In the genomic region with DNA sequence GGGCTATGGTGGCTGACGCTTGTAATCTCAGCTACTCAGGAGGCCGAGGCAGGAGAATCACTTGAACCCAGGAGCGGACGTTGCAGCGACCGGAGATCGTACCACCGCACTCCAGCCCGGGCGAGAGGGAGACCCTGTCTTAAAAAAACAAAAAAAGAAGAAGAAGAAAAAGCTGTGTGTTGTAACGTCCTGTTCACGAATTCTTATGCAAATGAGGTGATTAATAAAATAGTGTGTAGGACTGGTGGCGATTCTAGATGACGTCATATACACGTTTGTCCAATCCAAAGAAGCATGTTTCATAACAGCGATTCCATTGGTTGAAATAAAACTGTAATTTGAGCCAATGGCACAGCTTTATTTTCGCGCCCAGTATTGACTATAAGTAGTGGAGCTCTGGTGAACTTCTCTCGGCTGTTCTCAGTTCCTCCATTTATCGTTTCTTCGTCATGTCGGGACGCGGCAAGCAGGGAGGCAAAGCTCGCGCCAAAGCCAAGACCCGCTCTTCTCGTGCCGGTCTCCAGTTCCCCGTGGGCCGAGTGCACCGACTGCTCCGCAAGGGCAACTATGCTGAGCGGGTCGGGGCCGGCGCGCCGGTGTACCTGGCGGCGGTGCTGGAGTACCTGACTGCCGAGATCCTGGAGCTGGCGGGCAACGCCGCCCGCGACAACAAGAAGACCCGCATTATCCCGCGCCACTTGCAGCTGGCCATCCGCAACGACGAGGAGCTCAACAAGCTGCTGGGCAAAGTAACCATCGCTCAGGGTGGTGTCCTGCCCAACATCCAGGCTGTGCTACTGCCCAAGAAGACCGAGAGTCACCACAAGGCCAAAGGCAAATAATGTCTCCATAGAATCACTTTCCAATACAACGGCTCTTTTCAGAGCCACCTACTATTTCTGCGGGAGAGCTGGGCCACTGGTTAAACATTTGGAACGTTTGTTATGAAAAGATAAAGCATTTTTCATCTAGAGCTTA, we compare ENCODE assay signal across 1 cellular context.
TF ChIP-seq lines count a peak whose summit lies in the region.

No MANE protein-coding gene starts in this region.

TF ChIP-seq in K562, 482 proteins besides CTCF, POLR2A, EP300 and RAD21 (continued from another document and continues in another):
- TF ChIP-seq HMBOX1 (IDR thresholded peaks at IDR 0.05) = no peak
- TF ChIP-seq, protein P1, sequence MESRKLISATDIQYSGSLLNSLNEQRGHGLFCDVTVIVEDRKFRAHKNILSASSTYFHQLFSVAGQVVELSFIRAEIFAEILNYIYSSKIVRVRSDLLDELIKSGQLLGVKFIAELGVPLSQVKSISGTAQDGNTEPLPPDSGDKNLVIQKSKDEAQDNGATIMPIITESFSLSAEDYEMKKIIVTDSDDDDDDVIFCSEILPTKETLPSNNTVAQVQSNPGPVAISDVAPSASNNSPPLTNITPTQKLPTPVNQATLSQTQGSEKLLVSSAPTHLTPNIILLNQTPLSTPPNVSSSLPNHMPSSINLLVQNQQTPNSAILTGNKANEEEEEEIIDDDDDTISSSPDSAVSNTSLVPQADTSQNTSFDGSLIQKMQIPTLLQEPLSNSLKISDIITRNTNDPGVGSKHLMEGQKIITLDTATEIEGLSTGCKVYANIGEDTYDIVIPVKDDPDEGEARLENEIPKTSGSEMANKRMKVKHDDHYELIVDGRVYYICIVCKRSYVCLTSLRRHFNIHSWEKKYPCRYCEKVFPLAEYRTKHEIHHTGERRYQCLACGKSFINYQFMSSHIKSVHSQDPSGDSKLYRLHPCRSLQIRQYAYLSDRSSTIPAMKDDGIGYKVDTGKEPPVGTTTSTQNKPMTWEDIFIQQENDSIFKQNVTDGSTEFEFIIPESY (CRISPR knock-in tag; IDR thresholded peaks at IDR 0.05) = peak; percentile 90
- peak; percentile 96 for TF ChIP-seq KDM5B (IDR thresholded peaks at IDR 0.05; ENCODE audit: insufficient replicate concordance, low read depth, low read length)
- TF ChIP-seq ZKSCAN1 (IDR thresholded peaks at IDR 0.05; ENCODE audit: low read depth, low read length) = 0 out of 2 replicates have a peak, but pooled peaks have one; percentile 54
- TF ChIP-seq TRIM28 (IDR thresholded peaks at IDR 0.05) = no peak
- TF ChIP-seq CHAMP1 (IDR thresholded peaks at IDR 0.05) = peak; percentile 45
- TF ChIP-seq POLR2AphosphoS5 (IDR thresholded peaks at IDR 0.05; ENCODE audit: control insufficient read depth, insufficient read depth, low read depth, low read length) = peak; percentile 90
- TF ChIP-seq, protein P2, sequence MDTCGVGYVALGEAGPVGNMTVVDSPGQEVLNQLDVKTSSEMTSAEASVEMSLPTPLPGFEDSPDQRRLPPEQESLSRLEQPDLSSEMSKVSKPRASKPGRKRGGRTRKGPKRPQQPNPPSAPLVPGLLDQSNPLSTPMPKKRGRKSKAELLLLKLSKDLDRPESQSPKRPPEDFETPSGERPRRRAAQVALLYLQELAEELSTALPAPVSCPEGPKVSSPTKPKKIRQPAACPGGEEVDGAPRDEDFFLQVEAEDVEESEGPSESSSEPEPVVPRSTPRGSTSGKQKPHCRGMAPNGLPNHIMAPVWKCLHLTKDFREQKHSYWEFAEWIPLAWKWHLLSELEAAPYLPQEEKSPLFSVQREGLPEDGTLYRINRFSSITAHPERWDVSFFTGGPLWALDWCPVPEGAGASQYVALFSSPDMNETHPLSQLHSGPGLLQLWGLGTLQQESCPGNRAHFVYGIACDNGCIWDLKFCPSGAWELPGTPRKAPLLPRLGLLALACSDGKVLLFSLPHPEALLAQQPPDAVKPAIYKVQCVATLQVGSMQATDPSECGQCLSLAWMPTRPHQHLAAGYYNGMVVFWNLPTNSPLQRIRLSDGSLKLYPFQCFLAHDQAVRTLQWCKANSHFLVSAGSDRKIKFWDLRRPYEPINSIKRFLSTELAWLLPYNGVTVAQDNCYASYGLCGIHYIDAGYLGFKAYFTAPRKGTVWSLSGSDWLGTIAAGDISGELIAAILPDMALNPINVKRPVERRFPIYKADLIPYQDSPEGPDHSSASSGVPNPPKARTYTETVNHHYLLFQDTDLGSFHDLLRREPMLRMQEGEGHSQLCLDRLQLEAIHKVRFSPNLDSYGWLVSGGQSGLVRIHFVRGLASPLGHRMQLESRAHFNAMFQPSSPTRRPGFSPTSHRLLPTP (IDR thresholded peaks at IDR 0.05; ENCODE audit: borderline replicate concordance, extremely low read depth, insufficient read length) = no peak
- no peak for TF ChIP-seq ZNF561 (CRISPR knock-in tag; conservative IDR thresholded peaks at IDR 0.05)
- TF ChIP-seq ZBED1 (IDR thresholded peaks at IDR 0.05) = peak; percentile 89
- no peak for TF ChIP-seq NONO (IDR thresholded peaks at IDR 0.05; ENCODE audit: low read depth in 2 of 2, low read length in 1 of 2)
- TF ChIP-seq, protein P3, sequence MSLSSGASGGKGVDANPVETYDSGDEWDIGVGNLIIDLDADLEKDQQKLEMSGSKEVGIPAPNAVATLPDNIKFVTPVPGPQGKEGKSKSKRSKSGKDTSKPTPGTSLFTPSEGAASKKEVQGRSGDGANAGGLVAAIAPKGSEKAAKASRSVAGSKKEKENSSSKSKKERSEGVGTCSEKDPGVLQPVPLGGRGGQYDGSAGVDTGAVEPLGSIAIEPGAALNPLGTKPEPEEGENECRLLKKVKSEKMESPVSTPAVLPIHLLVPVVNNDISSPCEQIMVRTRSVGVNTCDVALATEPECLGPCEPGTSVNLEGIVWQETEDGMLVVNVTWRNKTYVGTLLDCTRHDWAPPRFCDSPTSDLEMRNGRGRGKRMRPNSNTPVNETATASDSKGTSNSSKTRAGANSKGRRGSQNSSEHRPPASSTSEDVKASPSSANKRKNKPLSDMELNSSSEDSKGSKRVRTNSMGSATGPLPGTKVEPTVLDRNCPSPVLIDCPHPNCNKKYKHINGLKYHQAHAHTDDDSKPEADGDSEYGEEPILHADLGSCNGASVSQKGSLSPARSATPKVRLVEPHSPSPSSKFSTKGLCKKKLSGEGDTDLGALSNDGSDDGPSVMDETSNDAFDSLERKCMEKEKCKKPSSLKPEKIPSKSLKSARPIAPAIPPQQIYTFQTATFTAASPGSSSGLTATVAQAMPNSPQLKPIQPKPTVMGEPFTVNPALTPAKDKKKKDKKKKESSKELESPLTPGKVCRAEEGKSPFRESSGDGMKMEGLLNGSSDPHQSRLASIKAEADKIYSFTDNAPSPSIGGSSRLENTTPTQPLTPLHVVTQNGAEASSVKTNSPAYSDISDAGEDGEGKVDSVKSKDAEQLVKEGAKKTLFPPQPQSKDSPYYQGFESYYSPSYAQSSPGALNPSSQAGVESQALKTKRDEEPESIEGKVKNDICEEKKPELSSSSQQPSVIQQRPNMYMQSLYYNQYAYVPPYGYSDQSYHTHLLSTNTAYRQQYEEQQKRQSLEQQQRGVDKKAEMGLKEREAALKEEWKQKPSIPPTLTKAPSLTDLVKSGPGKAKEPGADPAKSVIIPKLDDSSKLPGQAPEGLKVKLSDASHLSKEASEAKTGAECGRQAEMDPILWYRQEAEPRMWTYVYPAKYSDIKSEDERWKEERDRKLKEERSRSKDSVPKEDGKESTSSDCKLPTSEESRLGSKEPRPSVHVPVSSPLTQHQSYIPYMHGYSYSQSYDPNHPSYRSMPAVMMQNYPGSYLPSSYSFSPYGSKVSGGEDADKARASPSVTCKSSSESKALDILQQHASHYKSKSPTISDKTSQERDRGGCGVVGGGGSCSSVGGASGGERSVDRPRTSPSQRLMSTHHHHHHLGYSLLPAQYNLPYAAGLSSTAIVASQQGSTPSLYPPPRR (CRISPR knock-in tag; IDR thresholded peaks at IDR 0.05; ENCODE audit: borderline replicate concordance) = no peak
- TF ChIP-seq ZNF311 (CRISPR knock-in tag; IDR thresholded peaks at IDR 0.05) = peak; percentile 80; the same call in 1 of the 2 replicates
- 0 out of 2 replicates have a peak, but pooled peaks have one; percentile 40 for TF ChIP-seq RBM14 (IDR thresholded peaks at IDR 0.05; ENCODE audit: borderline replicate concordance, insufficient read depth, low read depth, low read length)
- TF ChIP-seq ZNF239 (CRISPR knock-in tag; IDR thresholded peaks at IDR 0.05) = no peak
- 0 out of 2 replicates have a peak, but pooled peaks have one; percentile 22 for TF ChIP-seq FOXP1 (CRISPR knock-in tag; IDR thresholded peaks at IDR 0.05)
- TF ChIP-seq MBD2 (IDR thresholded peaks at IDR 0.05; ENCODE audit: borderline replicate concordance, low read depth) = peak; percentile 48; the same call in 1 of the 2 replicates
- no peak for TF ChIP-seq ZNF174 (CRISPR knock-in tag; IDR thresholded peaks at IDR 0.05)
- TF ChIP-seq RAD51 (IDR thresholded peaks at IDR 0.05; ENCODE audit: borderline replicate concordance, low read depth) = no peak
- no peak for TF ChIP-seq ZNF449 (CRISPR knock-in tag; IDR thresholded peaks at IDR 0.05)
- no peak for TF ChIP-seq E4F1 (CRISPR knock-in tag; IDR thresholded peaks at IDR 0.05; ENCODE audit: borderline replicate concordance)
- 0 out of 2 replicates have a peak, but pooled peaks have one; percentile 13 for TF ChIP-seq FOXJ2 (tag; IDR thresholded peaks at IDR 0.05)
- peak; percentile 47 for TF ChIP-seq SAP30 (IDR thresholded peaks at IDR 0.05; ENCODE audit: borderline replicate concordance, insufficient read depth, low read depth, low read length, poor library complexity, severe bottlenecking)
- peak; percentile 52; the same call in 1 of the 2 replicates for TF ChIP-seq ZBTB12 (CRISPR knock-in tag; IDR thresholded peaks at IDR 0.05)
- TF ChIP-seq SIN3A (IDR thresholded peaks at IDR 0.05; ENCODE audit: borderline replicate concordance in 2 of 2, control insufficient read depth in 1 of 2, low read depth in 2 of 2, low read length in 2 of 2) = 0 out of 4 replicates have a peak, but pooled peaks of 1 of the 2 experiments have one; percentile 21
- peak; percentile 62 for TF ChIP-seq MYBL2 (IDR thresholded peaks at IDR 0.05; ENCODE audit: low read depth)
- no peak for TF ChIP-seq MYBL2 (CRISPR knock-in tag; IDR thresholded peaks at IDR 0.05; ENCODE audit: borderline replicate concordance)
- TF ChIP-seq SMAD1 (IDR thresholded peaks at IDR 0.05; ENCODE audit: low read depth, low read length, partially characterized antibody) = peak; percentile 44
- TF ChIP-seq KAT2B (IDR thresholded peaks at IDR 0.05; ENCODE audit: low read depth, low read length) = no peak
